ENCODE assay signal across 1 cellular context in genomic region chr12:27971606-27972005, GRCh38.
TF ChIP-seq lines count a peak whose summit lies in the region.

No MANE protein-coding gene starts in this region.

TF ChIP-seq in HepG2, 621 proteins besides CTCF, POLR2A, EP300 and RAD21:
- no peak for TF ChIP-seq TBP (CRISPR knock-in tag; IDR thresholded peaks at IDR 0.05)
- TF ChIP-seq MIER3 (CRISPR knock-in tag; IDR thresholded peaks at IDR 0.05; ENCODE audit: borderline replicate concordance) = no peak
- no peak for TF ChIP-seq NFKBIZ (CRISPR knock-in tag; IDR thresholded peaks at IDR 0.05)
- TF ChIP-seq ZBTB14 (CRISPR knock-in tag; IDR thresholded peaks at IDR 0.05) = no peak
- TF ChIP-seq GATAD2A (CRISPR knock-in tag; IDR thresholded peaks at IDR 0.05) = 0 out of 2 replicates have a peak, but pooled peaks have one; percentile 24
- TF ChIP-seq ZNF546 (CRISPR knock-in tag; conservative IDR thresholded peaks at IDR 0.05) = no peak
- peak; percentile 29; the same call in 1 of the 2 replicates for TF ChIP-seq HNF4G (IDR thresholded peaks at IDR 0.05; ENCODE audit: borderline replicate concordance, low read depth, low read length)
- no peak for TF ChIP-seq HNF4G (CRISPR knock-in tag; IDR thresholded peaks at IDR 0.05; ENCODE audit: borderline replicate concordance, low read depth)
- no peak for TF ChIP-seq ZNF674 (CRISPR knock-in tag; IDR thresholded peaks at IDR 0.05; ENCODE audit: low read depth)
- TF ChIP-seq ZNF746 (CRISPR knock-in tag; IDR thresholded peaks at IDR 0.05) = no peak
- TF ChIP-seq ZNF790 (CRISPR knock-in tag; IDR thresholded peaks at IDR 0.05; ENCODE audit: borderline replicate concordance) = no peak
- TF ChIP-seq, protein P1, sequence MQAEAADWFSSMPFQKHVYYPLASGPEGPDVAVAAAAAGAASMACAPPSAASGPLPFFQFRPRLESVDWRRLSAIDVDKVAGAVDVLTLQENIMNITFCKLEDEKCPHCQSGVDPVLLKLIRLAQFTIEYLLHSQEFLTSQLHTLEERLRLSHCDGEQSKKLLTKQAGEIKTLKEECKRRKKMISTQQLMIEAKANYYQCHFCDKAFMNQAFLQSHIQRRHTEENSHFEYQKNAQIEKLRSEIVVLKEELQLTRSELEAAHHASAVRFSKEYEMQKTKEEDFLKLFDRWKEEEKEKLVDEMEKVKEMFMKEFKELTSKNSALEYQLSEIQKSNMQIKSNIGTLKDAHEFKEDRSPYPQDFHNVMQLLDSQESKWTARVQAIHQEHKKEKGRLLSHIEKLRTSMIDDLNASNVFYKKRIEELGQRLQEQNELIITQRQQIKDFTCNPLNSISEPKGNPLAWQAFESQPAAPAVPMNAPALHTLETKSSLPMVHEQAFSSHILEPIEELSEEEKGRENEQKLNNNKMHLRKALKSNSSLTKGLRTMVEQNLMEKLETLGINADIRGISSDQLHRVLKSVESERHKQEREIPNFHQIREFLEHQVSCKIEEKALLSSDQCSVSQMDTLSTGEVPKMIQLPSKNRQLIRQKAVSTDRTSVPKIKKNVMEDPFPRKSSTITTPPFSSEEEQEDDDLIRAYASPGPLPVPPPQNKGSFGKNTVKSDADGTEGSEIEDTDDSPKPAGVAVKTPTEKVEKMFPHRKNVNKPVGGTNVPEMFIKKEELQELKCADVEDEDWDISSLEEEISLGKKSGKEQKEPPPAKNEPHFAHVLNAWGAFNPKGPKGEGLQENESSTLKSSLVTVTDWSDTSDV (CRISPR knock-in tag; IDR thresholded peaks at IDR 0.05) = no peak
TF ChIP-seq in HepG2: peak in this region for 2.
